Comparison of ENCODE assay signal across 23 cellular contexts in the genomic region with DNA sequence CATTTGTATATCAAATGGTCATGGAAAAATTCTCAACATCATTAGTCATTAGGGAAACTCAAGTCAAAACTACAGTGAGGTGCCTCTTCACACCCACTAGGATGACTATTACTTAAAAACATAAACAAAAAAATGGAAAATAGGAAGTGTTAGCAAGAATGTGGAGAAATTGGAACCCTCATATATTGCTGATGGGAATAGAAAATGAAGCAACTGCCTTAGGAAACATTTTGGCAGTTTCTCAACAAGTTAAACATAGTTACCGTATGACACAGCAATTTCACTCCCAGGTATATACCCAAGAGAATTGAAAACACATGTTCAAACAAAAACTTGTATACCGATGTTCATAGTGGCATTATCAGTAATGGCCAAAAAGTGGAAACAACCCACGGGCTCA. TPM values are rescaled to one million over a fixed set of nuclear protein-coding genes. Genes with fewer than 3 reads are reported as not detected.
"Had no signal": no experiment of that assay in that cellular context is flagged by ENCODE, and none has a peak within 500 bp of the region (broad histone marks: within the 10 kb centered on the region; RNA-seq: fewer than 3 reads in every experiment).

No MANE protein-coding gene starts in this region.

- DNase-seq: activated B cell treated with CpG ODN at 0.5 μM for 24 hours; activated CD4-positive, alpha-beta T cell treated with anti-CD3 and anti-CD28 coated beads for 48 hours; activated CD8-positive, alpha-beta memory T cell treated with anti-CD3 and anti-CD28 coated beads, Interleukin-2, amount 50 U/mL, for 4 hours; activated CD8-positive, alpha-beta T cell treated with anti-CD3 and anti-CD28 coated beads, Interleukin-2, amount 10 ng/mL, durations not matched to agents 7 days and 5 days; activated effector memory CD4-positive, alpha-beta T cell treated with anti-CD3 and anti-CD28 coated beads, Interleukin-2, amount 50 U/mL, for 16 hours; activated T-cell treated with anti-CD3 and anti-CD28 coated beads, Interleukin-2, amount 50 U/mL, for 48 hours; amygdala; brain microvascular endothelial cell; cerebellar nuclear complex; effector memory CD4-positive, alpha-beta T cell; gastrocnemius medialis; heart left ventricle; left colon; lower lobe of right lung; midbrain; right cardiac atrium; stimulated activated CD4-positive, alpha-beta T cell treated with anti-CD3 and anti-CD28 coated beads, Interleukin-4, amount 100 ng/mL, for 24 hours; stimulated activated CD8-positive, alpha-beta memory T cell treated with anti-CD3 and anti-CD28 coated beads, Interleukin-4, amount 100 ng/mL, for 48 hours; stimulated activated naive CD8-positive, alpha-beta T cell treated with anti-CD3 and anti-CD28 coated beads, Interleukin-15, Interleukin-2, amounts not matched to agents 100 U/mL and 50 U/mL, for 24 hours; transverse colon had no signal

- H3K36me3 ChIP-seq: brain microvascular endothelial cell, gastrocnemius medialis, heart left ventricle, lower lobe of right lung, prostate gland, transverse colon, vagina had no signal

- H3K27me3 ChIP-seq: brain microvascular endothelial cell, heart left ventricle, transverse colon, vagina had no signal

- H3K9me3 ChIP-seq: gastrocnemius medialis, lower lobe of right lung, prostate gland, transverse colon, vagina had no signal

- H3K4me3 ChIP-seq: gastrocnemius medialis, heart left ventricle, lower lobe of right lung, prostate gland, skin epidermis, transverse colon, vagina had no signal

- ATAC-seq: activated CD8-positive, alpha-beta T cell treated with anti-CD3 and anti-CD28 coated beads, Interleukin-2, amount 10 ng/mL, durations not matched to agents 7 days and 5 days; gastrocnemius medialis; heart left ventricle; left colon; lower lobe of right lung; right cardiac atrium; stimulated activated naive CD8-positive, alpha-beta T cell treated with anti-CD3 and anti-CD28 coated beads, Interleukin-15, Interleukin-2, amounts not matched to agents 100 U/mL and 50 U/mL, for 24 hours had no signal

- H3K27ac ChIP-seq: brain microvascular endothelial cell, gastrocnemius medialis, heart left ventricle, lower lobe of right lung, prostate gland, skin epidermis, transverse colon, vagina had no signal

- H3K4me1 ChIP-seq: gastrocnemius medialis, heart left ventricle, lower lobe of right lung, prostate gland, transverse colon, vagina had no signal

RNA-seq across cellular contexts. Expression of a gene that starts 18.1 kb away (rescaled TPM):
- total RNA-seq: activated B cell treated with CpG ODN at 0.5 μM for 24 hours; activated CD8-positive, alpha-beta T cell treated with anti-CD3 and anti-CD28 coated beads, Interleukin-2, amount 10 ng/mL, durations not matched to agents 7 days and 5 days had no signal
